9 cellular contexts compared by ENCODE assay signal in genomic region chr19:46849610-46850009, GRCh38. TPM values are rescaled to one million over a fixed set of nuclear protein-coding genes. Genes with fewer than 3 reads are reported as not detected.
DNase-seq lines count a peak whose midpoint lies in the region; ATAC-seq and TF ChIP-seq lines count a peak whose summit lies in the region.
"Had no signal": no experiment of that assay in that cellular context is flagged by ENCODE, and none has a peak within 500 bp of the region (broad histone marks: within the 10 kb centered on the region; RNA-seq: fewer than 3 reads in every experiment).

No MANE protein-coding gene starts in this region.

- peaks cover 49% of the 10 kb centered on the region for H3K36me3 Mint-ChIP-seq in Caco-2 (ENCODE audit: insufficient read depth, unreplicated experiment)
- H3K36me3 Mint-ChIP-seq in endothelial cell (ENCODE audit: low read depth, unreplicated experiment) = peaks cover 23% of the 10 kb centered on the region
- peaks cover 10% of the 10 kb centered on the region for H3K36me3 Mint-ChIP-seq in osteocyte (ENCODE audit: unreplicated experiment)

- H3K4me2 ChIP-seq in OCI-LY1 (ENCODE audit: low read length) = peak overlapping the region; percentile 76

- H3K27ac Mint-ChIP-seq in Caco-2 (ENCODE audit: unreplicated experiment) (peak overlapping the region; percentile 94), endothelial cell (ENCODE audit: unreplicated experiment) (peak overlapping the region; percentile 100), osteocyte (ENCODE audit: unreplicated experiment) (peak overlapping the region; percentile 99)

- ATAC-seq in GM18909 (IDR thresholded peaks at IDR 0.05; ENCODE audit: poor library complexity, unreplicated experiment) = no peak
- ATAC-seq in GM21825 (IDR thresholded peaks at IDR 0.05; ENCODE audit: unreplicated experiment) = no peak

- H3K4me1 Mint-ChIP-seq in Caco-2 (ENCODE audit: low read depth, unreplicated experiment) = peaks cover 27% of the 10 kb centered on the region
- peaks cover 27% of the 10 kb centered on the region for H3K4me1 Mint-ChIP-seq in endothelial cell (ENCODE audit: unreplicated experiment)
- peaks cover 20% of the 10 kb centered on the region for H3K4me1 Mint-ChIP-seq in osteocyte (ENCODE audit: unreplicated experiment)

- H3K4me3 Mint-ChIP-seq in Caco-2 (ENCODE audit: unreplicated experiment) (peak overlapping the region; percentile 96), endothelial cell (ENCODE audit: unreplicated experiment) (peak overlapping the region; percentile 100), osteocyte (ENCODE audit: unreplicated experiment) (peak overlapping the region; percentile 98)

- H3K4me1 ChIP-seq in Caco-2 (peaks cover 9% of the 10 kb centered on the region), OCI-LY1 (ENCODE audit: insufficient read depth, low read length, severe bottlenecking) (peaks cover 22% of the 10 kb centered on the region)

- H3K9me3 ChIP-seq in Caco-2 (no peaks in the 10 kb centered on the region), OCI-LY1 (ENCODE audit: low read length) (no peaks in the 10 kb centered on the region)

- CTCF ChIA-PET in Caco-2 (lab: Charles Lee) = no interaction called here

- H3K9ac ChIP-seq in OCI-LY1 (ENCODE audit: low read length) = peak overlapping the region; percentile 64; the same call in 1 of the 2 replicates

- no peaks in the 10 kb centered on the region; the same call in 1 of the 2 replicates for H3K36me3 ChIP-seq in Caco-2 (ENCODE audit: control insufficient read depth, insufficient read depth, low read length)
- H3K36me3 ChIP-seq in OCI-LY1 (ENCODE audit: insufficient read depth, low read length) = peaks cover 6% of the 10 kb centered on the region; the same call in 1 of the 2 replicates

- H2AFZ ChIP-seq in OCI-LY1 (ENCODE audit: low read length) = no peak overlapping the region

- no peak overlapping the region for H3K27ac ChIP-seq in OCI-LY1 (ENCODE audit: low read depth, low read length, poor library complexity, severe bottlenecking)

- TF ChIP-seq CTCF in Caco-2 (IDR thresholded peaks at IDR 0.05; ENCODE audit: insufficient read depth in 1 of 2, low read depth in 1 of 2, low read length in 1 of 2, severe bottlenecking in 1 of 2, unreplicated experiment in 1 of 2) (no peak), OCI-LY1 (IDR thresholded peaks at IDR 0.05; ENCODE audit: low read length) (no peak), endothelial cell (IDR thresholded peaks at IDR 0.05; ENCODE audit: unreplicated experiment) (no peak), osteocyte (IDR thresholded peaks at IDR 0.05) (no peak)

- H3K27me3 Mint-ChIP-seq in Caco-2 (ENCODE audit: insufficient read depth, unreplicated experiment) (no peaks in the 10 kb centered on the region), endothelial cell (ENCODE audit: unreplicated experiment) (peaks cover 14% of the 10 kb centered on the region), osteocyte (ENCODE audit: unreplicated experiment) (no peaks in the 10 kb centered on the region)

- intact Hi-C loops in Caco-2 (cut with micrococcal nuclease; ENCODE audit: unreplicated experiment) = loop anchor here (2.0 to 10.0 kb wide), 2 partner anchors 61 to 275 kb away; partner anchors contain the start of gene SLC1A5

- H3K79me2 ChIP-seq in OCI-LY1 (ENCODE audit: insufficient read depth, low read length) = no peaks in the 10 kb centered on the region

- H3K4me3 ChIP-seq in Caco-2 (ENCODE audit: low read depth, low read length) (peak overlapping the region; percentile 69), OCI-LY1 (ENCODE audit: low read depth, low read length, poor library complexity, severe bottlenecking) (peak overlapping the region; percentile 70)

- no TSS peak for BruUV-seq in Caco-2 (replicated peaks; lab: Mats Ljungman, UMichigan)

- no peaks in the 10 kb centered on the region for H3K9me2 ChIP-seq in OCI-LY1 (ENCODE audit: low read depth, low read length)

- H3K9me3 Mint-ChIP-seq in Caco-2 (ENCODE audit: unreplicated experiment) (no peaks in the 10 kb centered on the region), endothelial cell (ENCODE audit: unreplicated experiment) (no peaks in the 10 kb centered on the region), osteocyte (ENCODE audit: unreplicated experiment) (no peaks in the 10 kb centered on the region)

- no peak for DNase-seq in Caco-2
- DNase-seq in endothelial cell (ENCODE audit: low spot score) = peak; percentile 30
- no peak for DNase-seq in osteocyte (ENCODE audit: extremely low spot score, unreplicated experiment)
- no peak for DNase-seq in A172 (ENCODE audit: low spot score)
- DNase-seq in stimulated activated CD4-positive, alpha-beta T cell treated with anti-CD3 and anti-CD28 coated beads, Interleukin-2, amount 100 ng/mL, for 24 hours = no peak
- DNase-seq: stimulated activated CD8-positive, alpha-beta memory T cell treated with anti-CD3 and anti-CD28 coated beads, Interleukin-4, amount 100 ng/mL, for 48 hours had no signal

- H3F3A ChIP-seq in OCI-LY1 (ENCODE audit: insufficient read depth, low read length) = no peaks in the 10 kb centered on the region

- POLR2A ChIA-PET in Caco-2 (lab: Charles Lee) = no interaction called here

- H4K20me1 ChIP-seq in OCI-LY1 (ENCODE audit: insufficient read depth, low read length) = no peaks in the 10 kb centered on the region

- H3K27me3 ChIP-seq in Caco-2 (replicated peaks; ENCODE audit: control insufficient read depth, insufficient read depth, low read length) = no peaks in the 10 kb centered on the region
- no peaks in the 10 kb centered on the region for H3K27me3 ChIP-seq in OCI-LY1 (ENCODE audit: insufficient read depth, low read length)

RNA-seq across cellular contexts. Expression of gene AP2S1, which starts 1.0 kb away (rescaled TPM):
- total RNA-seq in Caco-2 (2022) (211 and 234 TPM in 2 replicates), endothelial cell (ENCODE audit: unreplicated experiment) (381 TPM), osteocyte (226 and 229 TPM in 2 replicates)
- 141 and 186 TPM in 2 replicates for total RNA-seq in A172 (2014; rRNA removed; shearing (Covaris generic))

RNA-seq across cellular contexts. Expression of gene ARHGAP35, which starts 11.2 kb away (rescaled TPM):
- 81.7 and 85.9 TPM in 2 replicates for total RNA-seq in Caco-2 (2022)
- 71.1 TPM for total RNA-seq in endothelial cell (ENCODE audit: unreplicated experiment)
- 107 and 113 TPM in 2 replicates for total RNA-seq in osteocyte
- 11.5 and 14.1 TPM in 2 replicates for total RNA-seq in A172 (2014; rRNA removed; shearing (Covaris generic))
